In genomic region chr6:139764498-139764986, GRCh38 we compare ENCODE assay signal across 8 cellular contexts.
DNase-seq lines count a peak whose midpoint lies in the region; ATAC-seq and TF ChIP-seq lines count a peak whose summit lies in the region.

No MANE protein-coding gene starts in this region.

- 79% methylated on average over 2 of the region's 2 CpGs for WGBS in liver
- 42 to 53% methylated on average over 2 of the region's 2 CpGs for WGBS in tibial nerve, 2 donors

- H3K79me2 ChIP-seq in OCI-LY3 (ENCODE audit: low read length) = no peaks in the 10 kb centered on the region

- TF ChIP-seq EP300 in tibial nerve (IDR thresholded peaks at IDR 0.05) = peak in 1 of 2 donors; percentile 85

- no peaks in the 10 kb centered on the region for H3K9me3 ChIP-seq in OCI-LY3 (ENCODE audit: insufficient read depth, low read length)
- no peaks in the 10 kb centered on the region for H3K9me3 ChIP-seq in liver (ENCODE audit: control insufficient read depth in 4 of 4, low read length in 3 of 4)
- no peaks in the 10 kb centered on the region for H3K9me3 ChIP-seq in tibial nerve

- H3K27me3 ChIP-seq in OCI-LY3 (ENCODE audit: low read depth, low read length) (no peaks in the 10 kb centered on the region), liver (ENCODE audit: control insufficient read depth in 4 of 4, insufficient read depth in 4 of 4, low read length in 3 of 4) (no peaks in the 10 kb centered on the region), tibial nerve (no peaks in the 10 kb centered on the region)

- no peaks in the 10 kb centered on the region for H3K36me3 Mint-ChIP-seq in activated naive CD4-positive, alpha-beta T cell treated with anti-CD3 and anti-CD28 coated beads, Interleukin-2, amount 50 U/mL, for 72 hours
- no peaks in the 10 kb centered on the region for H3K36me3 Mint-ChIP-seq in chondrocyte (ENCODE audit: low read depth)

- no peak for TF ChIP-seq POLR2A in tibial nerve (IDR thresholded peaks at IDR 0.05)

- peak overlapping the region; percentile 60 for H3K4me2 ChIP-seq in OCI-LY3 (ENCODE audit: low read length)

- TF ChIP-seq RAD21 in liver (IDR thresholded peaks at IDR 0.05) = peak in 1 of 2 donors; percentile 32

- H3K36me3 ChIP-seq in OCI-LY3 (replicated peaks; ENCODE audit: low read depth, low read length) (no peaks in the 10 kb centered on the region), liver (ENCODE audit: control insufficient read depth in 4 of 4, insufficient read depth in 3 of 4, low read depth in 1 of 4, low read length in 3 of 4) (no peaks in the 10 kb centered on the region), tibial nerve (no peaks in the 10 kb centered on the region)

- H4K20me1 ChIP-seq in OCI-LY3 (ENCODE audit: insufficient read depth, low read length) = no peaks in the 10 kb centered on the region

- H3K27ac Mint-ChIP-seq in activated naive CD4-positive, alpha-beta T cell treated with anti-CD3 and anti-CD28 coated beads, Interleukin-2, amount 50 U/mL, for 72 hours = no peak overlapping the region
- peak overlapping the region; percentile 98 for H3K27ac Mint-ChIP-seq in chondrocyte (ENCODE audit: unreplicated experiment)

- H3K9me3 Mint-ChIP-seq in activated naive CD4-positive, alpha-beta T cell treated with anti-CD3 and anti-CD28 coated beads, Interleukin-2, amount 50 U/mL, for 72 hours = no peaks in the 10 kb centered on the region
- no peaks in the 10 kb centered on the region for H3K9me3 Mint-ChIP-seq in chondrocyte (ENCODE audit: low read depth)

- peaks cover 26% of the 10 kb centered on the region for H3K4me1 ChIP-seq in OCI-LY3 (ENCODE audit: low read length)
- peaks cover 0 to 3% (median 0%) of the 10 kb centered on the region in 4 donors for H3K4me1 ChIP-seq in liver (ENCODE audit: control insufficient read depth in 4 of 4, insufficient read depth in 4 of 4, low read length in 3 of 4)
- peaks cover 0 to 33% (median 6%) of the 10 kb centered on the region in 4 donors for H3K4me1 ChIP-seq in tibial nerve

- 0 out of 2 replicates have a peak overlapping the region, but pooled peaks have one; percentile 44 for H2AFZ ChIP-seq in OCI-LY3 (ENCODE audit: low read depth, low read length)

- peak overlapping the region; percentile 53 for H3K27ac ChIP-seq in OCI-LY3 (ENCODE audit: low read length)
- peak overlapping the region; percentile 31 to 45 for H3K27ac ChIP-seq in liver (ENCODE audit: low read depth in 1 of 2, low read length in 2 of 2)
- H3K27ac ChIP-seq in tibial nerve = peak overlapping the region; percentile 15 to 86 (median 64)

- no peak overlapping the region for H3K9ac ChIP-seq in OCI-LY3 (ENCODE audit: low read length)
- peak overlapping the region in 1 of 2 donors; percentile 29 for H3K9ac ChIP-seq in liver (ENCODE audit: low read depth in 1 of 2, low read length in 2 of 2)

- peak overlapping the region; percentile 49 for H3K4me3 Mint-ChIP-seq in chondrocyte (ENCODE audit: unreplicated experiment)

- H3K4me1 Mint-ChIP-seq in chondrocyte (ENCODE audit: low read depth) = peaks cover 64% of the 10 kb centered on the region

- peak; percentile 60 to 87 for ATAC-seq in activated naive CD4-positive, alpha-beta T cell treated with anti-CD3 and anti-CD28 coated beads, Interleukin-2, amount 50 U/mL, for 72 hours
- ATAC-seq in HG02973 (IDR thresholded peaks at IDR 0.05; ENCODE audit: unreplicated experiment) = peak; percentile 88

- H3K27me3 Mint-ChIP-seq in chondrocyte (ENCODE audit: low read depth) = no peaks in the 10 kb centered on the region

- no peak for TF ChIP-seq CTCF in OCI-LY3 (IDR thresholded peaks at IDR 0.05; ENCODE audit: low read depth, low read length)
- no peak for TF ChIP-seq CTCF in chondrocyte (IDR thresholded peaks at IDR 0.05)
- TF ChIP-seq CTCF in liver (IDR thresholded peaks at IDR 0.05; ENCODE audit: low read depth, low read length, missing input control) = no peak
- no peak for TF ChIP-seq CTCF in tibial nerve (IDR thresholded peaks at IDR 0.05)

- H3K4me3 ChIP-seq in OCI-LY3 (ENCODE audit: low read length) (peak overlapping the region; percentile 31), liver (ENCODE audit: low read depth in 1 of 3, low read length in 3 of 3) (no peak overlapping the region), tibial nerve (no peak overlapping the region)

- DNase-seq in activated naive CD4-positive, alpha-beta T cell treated with anti-CD3 and anti-CD28 coated beads, Interleukin-2, amount 50 U/mL, for 72 hours (ENCODE audit: low spot score in 2 of 2) = no peak
- DNase-seq in activated naive CD4-positive, alpha-beta T cell (lab: John Stamatoyannopoulos, UW) = no peak
- DNase-seq in chondrocyte (ENCODE audit: low spot score) (no peak), tibial nerve (ENCODE audit: low spot score in 2 of 2) (peak in 1 of 2 donors; percentile 55), SHP77 treated with DMSO at 0.1 percent for 48 hours (lab: John Stamatoyannopoulos, UW) (no peak)

TF ChIP-seq in liver, 16 proteins besides CTCF, POLR2A, EP300 and RAD21:
- TF ChIP-seq RXRA (IDR thresholded peaks at IDR 0.05) = peak in 1 of 2 donors; percentile 18
- no peak for TF ChIP-seq NR2F2 (IDR thresholded peaks at IDR 0.05)
- TF ChIP-seq HNF4G (IDR thresholded peaks at IDR 0.05) = no peak
- TF ChIP-seq HNF4A (conservative IDR thresholded peaks at IDR 0.05) = no peak
- TF ChIP-seq MAX (IDR thresholded peaks at IDR 0.05) = peak; percentile 11
- no peak for TF ChIP-seq SP1 (IDR thresholded peaks at IDR 0.05)
- peak; percentile 70 to 84 for TF ChIP-seq JUND (IDR thresholded peaks at IDR 0.05)
- TF ChIP-seq ATF3 (IDR thresholded peaks at IDR 0.05) = no peak
- peak; percentile 11 for TF ChIP-seq ZBTB33 (IDR thresholded peaks at IDR 0.05)
- no peak for TF ChIP-seq FOXA1 (IDR thresholded peaks at IDR 0.05)
- no peak for TF ChIP-seq GABPA (IDR thresholded peaks at IDR 0.05 in 1 of 2, conservative IDR thresholded peaks at IDR 0.05 in 1 of 2)
- TF ChIP-seq REST (IDR thresholded peaks at IDR 0.05) = no peak
